8 cellular contexts compared by ENCODE assay signal in the genomic region with DNA sequence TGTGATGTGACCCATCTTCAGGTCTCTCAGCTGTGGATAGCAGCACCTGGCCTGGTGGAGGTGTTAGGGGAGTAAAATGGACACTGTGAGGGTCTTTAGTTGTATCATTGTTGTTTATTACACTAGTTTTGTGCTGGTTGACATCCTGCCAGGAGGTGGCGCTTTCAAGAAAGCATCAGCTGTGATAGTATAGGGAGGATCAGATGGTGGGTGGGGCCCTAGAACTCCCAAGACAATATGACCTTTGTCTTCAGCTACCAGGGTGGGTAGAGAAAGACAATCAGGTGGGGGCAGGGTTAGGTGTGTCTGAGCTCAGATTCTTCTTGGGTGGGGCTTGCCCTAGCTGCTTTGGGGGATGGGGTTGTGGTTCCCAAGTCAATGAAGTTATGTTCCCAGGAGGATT.
DNase-seq lines count a peak whose midpoint lies in the region; ATAC-seq lines count a peak whose summit lies in the region.

No MANE protein-coding gene starts in this region.

- CTCF ChIA-PET in activated CD8-positive, alpha-beta T cell treated with anti-CD3 and anti-CD28 coated beads, Interleukin-2, amount 10 ng/mL, durations not matched to agents 7 days and 5 days (lab: Charles Lee) = interaction anchor here (0.6 to 1.1 kb wide), 2 partner anchors 329 to 369 kb away, joined by 3 read pairs; no protein-coding TSS in a partner anchor

- H3K27ac Mint-ChIP-seq in activated T-cell treated with anti-CD3 and anti-CD28 coated beads, Interleukin-2, amount 50 U/mL, for 72 hours = no peak overlapping the region
- H3K27ac Mint-ChIP-seq in activated CD8-positive, alpha-beta T cell treated with anti-CD3 and anti-CD28 coated beads, Interleukin-2, amount 10 ng/mL, durations not matched to agents 7 days and 5 days = no peak overlapping the region

- H3K9ac ChIP-seq in HUES64 (ENCODE audit: low read depth, low read length) = no peak overlapping the region

- no peaks in the 10 kb centered on the region for H3K9me3 ChIP-seq in HUES64 (ENCODE audit: insufficient read depth, low read depth, low read length)

- peaks cover 0 to 5% of the 10 kb centered on the region in 2 donors for H3K9me3 Mint-ChIP-seq in activated T-cell treated with anti-CD3 and anti-CD28 coated beads, Interleukin-2, amount 50 U/mL, for 72 hours
- H3K9me3 Mint-ChIP-seq in activated CD8-positive, alpha-beta T cell treated with anti-CD3 and anti-CD28 coated beads, Interleukin-2, amount 10 ng/mL, durations not matched to agents 7 days and 5 days (ENCODE audit: insufficient read depth) = no peaks in the 10 kb centered on the region

- H3K36me3 ChIP-seq in HUES64 (ENCODE audit: insufficient read depth, low read length) = no peaks in the 10 kb centered on the region

- H3K27me3 Mint-ChIP-seq in activated T-cell treated with anti-CD3 and anti-CD28 coated beads, Interleukin-2, amount 50 U/mL, for 72 hours (ENCODE audit: low read depth) = peaks cover 5% of the 10 kb centered on the region
- no peaks in the 10 kb centered on the region for H3K27me3 Mint-ChIP-seq in activated CD8-positive, alpha-beta T cell treated with anti-CD3 and anti-CD28 coated beads, Interleukin-2, amount 10 ng/mL, durations not matched to agents 7 days and 5 days (ENCODE audit: low read depth)

- POLR2A ChIA-PET in activated CD8-positive, alpha-beta T cell treated with anti-CD3 and anti-CD28 coated beads, Interleukin-2, amount 10 ng/mL, durations not matched to agents 7 days and 5 days (lab: Charles Lee) = no interaction called here

- H3K36me3 Mint-ChIP-seq in activated T-cell treated with anti-CD3 and anti-CD28 coated beads, Interleukin-2, amount 50 U/mL, for 72 hours (ENCODE audit: insufficient read depth in 2 of 2) = peaks cover 0 to 6% of the 10 kb centered on the region in 2 donors
- peaks cover 5% of the 10 kb centered on the region for H3K36me3 Mint-ChIP-seq in activated CD8-positive, alpha-beta T cell treated with anti-CD3 and anti-CD28 coated beads, Interleukin-2, amount 10 ng/mL, durations not matched to agents 7 days and 5 days (ENCODE audit: low read depth)

- peaks cover 8% of the 10 kb centered on the region for H3K4me1 Mint-ChIP-seq in activated T-cell treated with anti-CD3 and anti-CD28 coated beads, Interleukin-2, amount 50 U/mL, for 72 hours (ENCODE audit: low read depth)
- peaks cover 26% of the 10 kb centered on the region for H3K4me1 Mint-ChIP-seq in activated CD8-positive, alpha-beta T cell treated with anti-CD3 and anti-CD28 coated beads, Interleukin-2, amount 10 ng/mL, durations not matched to agents 7 days and 5 days (ENCODE audit: low read depth)

- no peak overlapping the region for H3K4me3 ChIP-seq in HUES64 (ENCODE audit: low read length)

- DNase-seq in activated T-cell treated with anti-CD3 and anti-CD28 coated beads, Interleukin-2, amount 50 U/mL, for 72 hours = peak; percentile 2 to 7
- DNase-seq in activated T-cell treated with anti-CD3 and anti-CD28 coated beads, Interleukin-2, amount 50 U/mL, for 1 hour = no peak
- peak; percentile 18 for DNase-seq in activated CD8-positive, alpha-beta T cell treated with anti-CD3 and anti-CD28 coated beads, Interleukin-2, amount 10 ng/mL, durations not matched to agents 7 days and 5 days
- DNase-seq in renal cortical epithelial cell (ENCODE audit: low read depth) = peak; percentile 0
- DNase-seq in superior temporal gyrus (ENCODE audit: extremely low spot score) = no peak
- DNase-seq in NCI-H1436 treated with DMSO at 0.1 percent for 48 hours (lab: John Stamatoyannopoulos, UW) = no peak
- no peak for DNase-seq in retina

- no peak for ATAC-seq in activated T-cell treated with anti-CD3 and anti-CD28 coated beads, Interleukin-2, amount 50 U/mL, for 72 hours (replicated peaks in 1 of 2)
- ATAC-seq in activated CD8-positive, alpha-beta T cell treated with anti-CD3 and anti-CD28 coated beads, Interleukin-2, amount 10 ng/mL, durations not matched to agents 7 days and 5 days = no peak

- peak overlapping the region; percentile 35; the same call in 1 of the 2 replicates for H3K27ac ChIP-seq in HUES64 (ENCODE audit: low read depth, low read length)

- H3K4me3 Mint-ChIP-seq in activated T-cell treated with anti-CD3 and anti-CD28 coated beads, Interleukin-2, amount 50 U/mL, for 72 hours = no peak overlapping the region
- H3K4me3 Mint-ChIP-seq in activated CD8-positive, alpha-beta T cell treated with anti-CD3 and anti-CD28 coated beads, Interleukin-2, amount 10 ng/mL, durations not matched to agents 7 days and 5 days = no peak overlapping the region

- H3K27me3 ChIP-seq in HUES64 (ENCODE audit: insufficient read depth, low read length) = no peaks in the 10 kb centered on the region

- 79% methylated on average over 1 of the region's 1 CpG for WGBS in HUES64

- no peaks in the 10 kb centered on the region for H3K4me1 ChIP-seq in HUES64 (ENCODE audit: insufficient read depth, low read length)

Comparison
In these comparisons a context has a peak if more than half of its experiments do, and no peak if none do; other contexts are left out.
1. DNase-seq: peak in activated T-cell treated with anti-CD3 and anti-CD28 coated beads, Interleukin-2, amount 50 U/mL, for 72 hours (2 of 2), activated CD8-positive, alpha-beta T cell treated with anti-CD3 and anti-CD28 coated beads, Interleukin-2, amount 10 ng/mL, durations not matched to agents 7 days and 5 days (single experiment) and renal cortical epithelial cell (single experiment); none in activated T-cell treated with anti-CD3 and anti-CD28 coated beads, Interleukin-2, amount 50 U/mL, for 1 hour (single experiment), superior temporal gyrus (single experiment), NCI-H1436 treated with DMSO at 0.1 percent for 48 hours (single experiment) and retina (single experiment).